ENCODE assay signal across 25 cellular contexts in the genomic region with DNA sequence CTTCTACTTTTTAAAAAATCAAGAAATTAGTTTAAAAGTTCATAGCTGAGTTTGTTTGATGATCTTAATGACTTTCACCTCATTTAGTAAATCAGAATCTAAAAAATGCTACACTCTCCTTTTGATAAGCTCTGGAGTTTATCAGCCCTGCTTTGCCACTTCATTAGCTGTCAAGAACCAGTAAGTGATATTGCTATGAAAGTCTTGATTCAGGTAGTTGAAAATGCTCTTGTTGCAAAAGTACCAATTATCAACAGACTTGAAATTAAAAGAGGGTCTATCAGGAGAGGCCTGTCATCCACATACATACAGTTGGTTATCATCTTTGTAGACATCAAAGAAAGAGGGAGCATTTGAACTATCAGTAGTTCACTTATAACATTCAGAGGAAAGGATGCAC.
"Had no signal": no experiment of that assay in that cellular context is flagged by ENCODE, and none has a peak within 500 bp of the region (broad histone marks: within the 10 kb centered on the region; RNA-seq: fewer than 3 reads in every experiment).

No MANE protein-coding gene starts in this region.

- H3K9me3 ChIP-seq: left ventricle myocardium inferior, mucosa of descending colon, ovary, right atrium auricular region, right lobe of liver, suprapubic skin, thoracic aorta, tibial artery, upper lobe of right lung had no signal

- H3K4me3 ChIP-seq: left ventricle myocardium inferior, lung, mucosa of descending colon, ovary, right atrium auricular region, right lobe of liver, skin epidermis, suprapubic skin, thoracic aorta, tibial artery, upper lobe of right lung had no signal

- H3K36me3 ChIP-seq: left ventricle myocardium inferior, ovary, right atrium auricular region, right lobe of liver, suprapubic skin, thoracic aorta, tibial artery, upper lobe of right lung had no signal

- H3K4me1 ChIP-seq: left ventricle myocardium inferior, right atrium auricular region, right lobe of liver, suprapubic skin, tibial artery, upper lobe of right lung had no signal

- H3K27ac ChIP-seq: left ventricle myocardium inferior, ovary, right atrium auricular region, right lobe of liver, skin epidermis, suprapubic skin, thoracic aorta, tibial artery, upper lobe of right lung had no signal

- DNase-seq: hypothalamus; immature natural killer cell; left ventricle myocardium inferior; mesendoderm; midbrain; mucosa of descending colon; naive thymus-derived CD4-positive, alpha-beta T cell; ovary; right lobe of liver; stimulated activated CD4-positive, alpha-beta T cell treated with anti-CD3 and anti-CD28 coated beads, Interleukin-12 subunit alpha, Interleukin-12 subunit beta, amount 100 ng/mL, for 4 hours; stimulated activated CD4-positive, alpha-beta T cell treated with anti-CD3 and anti-CD28 coated beads, Interleukin-15, amount 100 ng/mL, for 24 hours; stimulated activated CD4-positive, alpha-beta T cell treated with anti-CD3 and anti-CD28 coated beads, Interleukin-2, amount 100 ng/mL, for 24 hours; stimulated activated CD4-positive, alpha-beta T cell treated with anti-CD3 and anti-CD28 coated beads, Interleukin-4, amount 100 ng/mL, for 1 hour; stimulated activated naive B cell treated with anti-CD40 and anti-IgM and Interleukin-4, amounts not matched to agents 10 μg/mL and 1 μg/mL and 100 μg/mL, for 72 hours; tibial artery; trophoblast cell; upper lobe of right lung had no signal

- FAIRE-seq: islet of Langerhans, urothelium cell line had no signal

- ATAC-seq: mucosa of descending colon; naive thymus-derived CD4-positive, alpha-beta T cell; natural killer cell treated with Interleukin-12 subunit alpha and Interleukin-12 subunit beta and Interleukin-15 and Interleukin-18, amount 100 ng/mL, for 72 hours; right lobe of liver; stimulated activated naive B cell treated with anti-CD40 and anti-IgM and Interleukin-4, amounts not matched to agents 10 μg/mL and 1 μg/mL and 100 μg/mL, for 72 hours; upper lobe of right lung had no signal

- H3K27me3 ChIP-seq: ovary, right atrium auricular region, right lobe of liver, suprapubic skin, tibial artery, upper lobe of right lung had no signal
